Comparison of ENCODE assay signal across 1 cellular context in the genomic region with DNA sequence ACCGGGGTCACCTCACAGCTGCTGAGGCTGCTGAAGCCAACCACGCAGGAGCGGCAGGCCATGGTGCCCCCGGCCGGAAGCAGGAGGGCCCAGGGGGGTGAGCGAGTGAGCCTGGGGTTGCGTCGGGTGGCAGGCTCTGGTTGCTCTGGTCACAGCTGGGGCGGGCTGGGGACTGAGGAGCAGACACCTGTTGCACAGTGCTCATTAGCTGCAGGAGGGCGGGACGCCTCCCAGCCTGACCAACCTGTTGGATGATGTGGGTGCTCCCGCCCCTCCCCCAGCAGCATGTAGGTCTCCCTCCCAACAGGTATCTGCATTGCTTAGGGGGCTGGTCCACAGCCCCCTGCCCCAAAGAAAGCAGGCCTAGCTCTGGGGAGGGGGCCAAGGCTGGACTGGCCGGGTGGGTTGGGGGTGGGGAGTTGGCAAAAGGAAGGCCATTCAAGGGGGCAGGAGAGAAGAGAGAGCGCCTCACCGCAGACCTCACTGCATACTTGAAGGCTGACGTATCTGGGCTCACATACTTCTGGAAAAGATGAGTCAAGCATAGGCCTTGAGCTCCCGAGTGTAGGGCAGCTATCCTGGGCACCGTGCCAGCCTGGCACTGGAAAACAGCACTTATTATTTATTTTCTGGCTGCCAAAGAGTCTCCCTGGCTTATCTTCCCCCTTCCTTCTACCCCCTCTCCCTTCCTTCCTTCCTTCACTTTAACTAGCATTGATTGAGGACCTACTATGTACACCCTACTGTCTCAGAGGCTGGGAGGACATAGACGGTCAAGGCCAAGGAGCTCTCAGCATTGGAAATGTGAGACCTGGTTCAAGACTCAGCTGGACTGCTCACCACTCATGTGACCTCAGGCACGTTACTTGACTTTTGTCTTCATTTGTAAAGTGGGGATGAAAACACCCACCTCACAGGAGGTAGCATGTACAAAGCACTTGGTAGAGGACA.
TF ChIP-seq lines count a peak whose summit lies in the region.

Gene KRT80, minus strand, starts transcription at position 174 of the 951 bp plus-strand sequence. Its CDS starts 112 bp downstream, at position 62.

TF ChIP-seq in HEK293, 187 proteins besides CTCF, POLR2A, EP300 and RAD21 (continued from another document):
- TF ChIP-seq REST (tag by site-specific recombination; IDR thresholded peaks at IDR 0.05) (0 out of 2 replicates have a peak, but pooled peaks have one; percentile 38), ZIC2 (tag by site-specific recombination; IDR thresholded peaks at IDR 0.05) (0 out of 2 replicates have a peak, but pooled peaks have one; percentile 14), ZNF843 (tag by site-specific recombination; IDR thresholded peaks at IDR 0.05) (peak; percentile 64), ZNF660 (tag by site-specific recombination; IDR thresholded peaks at IDR 0.05) (peak; percentile 96), SP3 (tag by site-specific recombination; IDR thresholded peaks at IDR 0.05) (peak; percentile 34; the same call in 1 of the 2 replicates), ZNF280D (tag by site-specific recombination; IDR thresholded peaks at IDR 0.05) (0 out of 2 replicates have a peak, but pooled peaks have one; percentile 44), KLF8 (tag by site-specific recombination; IDR thresholded peaks at IDR 0.05) (peak; percentile 66; the same call in 1 of the 2 replicates), ZNF140 (tag by site-specific recombination; IDR thresholded peaks at IDR 0.05) (no peak), ZNF792 (tag by site-specific recombination; IDR thresholded peaks at IDR 0.05) (0 out of 2 replicates have a peak, but pooled peaks have one; percentile 61), PATZ1 (tag by site-specific recombination; IDR thresholded peaks at IDR 0.05) (peak; percentile 71), ZNF24 (tag by site-specific recombination; IDR thresholded peaks at IDR 0.05) (peak; percentile 74), ZBTB17 (tag by site-specific recombination; IDR thresholded peaks at IDR 0.05) (peak; percentile 62), ZXDB (tag by site-specific recombination; IDR thresholded peaks at IDR 0.05) (peak; percentile 70; the same call in 1 of the 2 replicates), ZNF324 (tag by site-specific recombination; IDR thresholded peaks at IDR 0.05) (0 out of 2 replicates have a peak, but pooled peaks have one; percentile 68), PRDM10 (tag by site-specific recombination; IDR thresholded peaks at IDR 0.05) (peak; percentile 60), SP2 (tag by site-specific recombination; IDR thresholded peaks at IDR 0.05) (peak; percentile 19; the same call in 1 of the 2 replicates), ZFP69B (tag by site-specific recombination; IDR thresholded peaks at IDR 0.05) (no peak; the same call in 1 of the 2 replicates), ZNF10 (tag by site-specific recombination; IDR thresholded peaks at IDR 0.05) (peak; percentile 34; the same call in 1 of the 2 replicates), ZNF184 (tag by site-specific recombination; IDR thresholded peaks at IDR 0.05) (peak; percentile 50; the same call in 1 of the 2 replicates), ZNF610 (tag by site-specific recombination; IDR thresholded peaks at IDR 0.05; ENCODE audit: borderline replicate concordance) (no peak), BCL6B (tag by site-specific recombination; IDR thresholded peaks at IDR 0.05) (no peak), OSR2 (tag by site-specific recombination; IDR thresholded peaks at IDR 0.05) (peak; percentile 32; the same call in 1 of the 2 replicates)
- TF ChIP-seq, protein P1, sequence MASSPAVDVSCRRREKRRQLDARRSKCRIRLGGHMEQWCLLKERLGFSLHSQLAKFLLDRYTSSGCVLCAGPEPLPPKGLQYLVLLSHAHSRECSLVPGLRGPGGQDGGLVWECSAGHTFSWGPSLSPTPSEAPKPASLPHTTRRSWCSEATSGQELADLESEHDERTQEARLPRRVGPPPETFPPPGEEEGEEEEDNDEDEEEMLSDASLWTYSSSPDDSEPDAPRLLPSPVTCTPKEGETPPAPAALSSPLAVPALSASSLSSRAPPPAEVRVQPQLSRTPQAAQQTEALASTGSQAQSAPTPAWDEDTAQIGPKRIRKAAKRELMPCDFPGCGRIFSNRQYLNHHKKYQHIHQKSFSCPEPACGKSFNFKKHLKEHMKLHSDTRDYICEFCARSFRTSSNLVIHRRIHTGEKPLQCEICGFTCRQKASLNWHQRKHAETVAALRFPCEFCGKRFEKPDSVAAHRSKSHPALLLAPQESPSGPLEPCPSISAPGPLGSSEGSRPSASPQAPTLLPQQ (tag by site-specific recombination; IDR thresholded peaks at IDR 0.05), result peak; percentile 82
- TF ChIP-seq, protein P2, sequence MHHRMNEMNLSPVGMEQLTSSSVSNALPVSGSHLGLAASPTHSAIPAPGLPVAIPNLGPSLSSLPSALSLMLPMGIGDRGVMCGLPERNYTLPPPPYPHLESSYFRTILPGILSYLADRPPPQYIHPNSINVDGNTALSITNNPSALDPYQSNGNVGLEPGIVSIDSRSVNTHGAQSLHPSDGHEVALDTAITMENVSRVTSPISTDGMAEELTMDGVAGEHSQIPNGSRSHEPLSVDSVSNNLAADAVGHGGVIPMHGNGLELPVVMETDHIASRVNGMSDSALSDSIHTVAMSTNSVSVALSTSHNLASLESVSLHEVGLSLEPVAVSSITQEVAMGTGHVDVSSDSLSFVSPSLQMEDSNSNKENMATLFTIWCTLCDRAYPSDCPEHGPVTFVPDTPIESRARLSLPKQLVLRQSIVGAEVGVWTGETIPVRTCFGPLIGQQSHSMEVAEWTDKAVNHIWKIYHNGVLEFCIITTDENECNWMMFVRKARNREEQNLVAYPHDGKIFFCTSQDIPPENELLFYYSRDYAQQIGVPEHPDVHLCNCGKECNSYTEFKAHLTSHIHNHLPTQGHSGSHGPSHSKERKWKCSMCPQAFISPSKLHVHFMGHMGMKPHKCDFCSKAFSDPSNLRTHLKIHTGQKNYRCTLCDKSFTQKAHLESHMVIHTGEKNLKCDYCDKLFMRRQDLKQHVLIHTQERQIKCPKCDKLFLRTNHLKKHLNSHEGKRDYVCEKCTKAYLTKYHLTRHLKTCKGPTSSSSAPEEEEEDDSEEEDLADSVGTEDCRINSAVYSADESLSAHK (tag by site-specific recombination; IDR thresholded peaks at IDR 0.05), result no peak
- TF ChIP-seq, protein P3, sequence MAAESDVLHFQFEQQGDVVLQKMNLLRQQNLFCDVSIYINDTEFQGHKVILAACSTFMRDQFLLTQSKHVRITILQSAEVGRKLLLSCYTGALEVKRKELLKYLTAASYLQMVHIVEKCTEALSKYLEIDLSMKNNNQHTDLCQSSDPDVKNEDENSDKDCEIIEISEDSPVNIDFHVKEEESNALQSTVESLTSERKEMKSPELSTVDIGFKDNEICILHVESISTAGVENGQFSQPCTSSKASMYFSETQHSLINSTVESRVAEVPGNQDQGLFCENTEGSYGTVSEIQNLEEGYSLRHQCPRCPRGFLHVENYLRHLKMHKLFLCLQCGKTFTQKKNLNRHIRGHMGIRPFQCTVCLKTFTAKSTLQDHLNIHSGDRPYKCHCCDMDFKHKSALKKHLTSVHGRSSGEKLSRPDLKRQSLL (tag by site-specific recombination; IDR thresholded peaks at IDR 0.05), result peak; percentile 74
